14 cellular contexts compared by ENCODE assay signal in the genomic region with DNA sequence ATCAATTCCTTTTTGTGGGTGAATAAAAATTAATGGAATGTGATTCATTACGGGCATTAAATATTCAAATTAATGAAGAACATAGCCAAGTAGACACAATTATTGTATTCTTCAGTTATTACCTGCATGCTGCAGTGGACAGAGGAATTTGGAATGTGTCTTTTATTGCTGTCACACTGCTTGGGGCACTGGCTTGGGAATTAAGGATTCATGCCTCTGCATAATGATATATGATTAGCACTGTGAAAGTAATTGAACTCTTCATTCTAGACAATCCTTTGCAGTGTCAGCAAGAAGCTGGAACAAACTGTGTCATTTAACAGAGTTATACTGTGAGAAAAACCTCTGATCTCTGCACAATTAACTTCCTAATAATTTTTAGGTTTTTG.
DNase-seq lines count a peak whose midpoint lies in the region; ATAC-seq and TF ChIP-seq lines count a peak whose summit lies in the region.
"Had no signal": no experiment of that assay in that cellular context is flagged by ENCODE, and none has a peak within 500 bp of the region (broad histone marks: within the 10 kb centered on the region; RNA-seq: fewer than 3 reads in every experiment).

No MANE protein-coding gene starts in this region.

- H3K4me1 Mint-ChIP-seq in Caco-2 (ENCODE audit: low read depth, unreplicated experiment): peaks cover 16% of the 10 kb centered on the region

- H3K4me1 ChIP-seq in Caco-2 (peaks cover 14% of the 10 kb centered on the region), mesenchymal stem cell (ENCODE audit: control insufficient read depth, insufficient read depth, low read depth, low read length) (no peaks in the 10 kb centered on the region)
- H3K4me1 ChIP-seq: HAP-1 had no signal

- H3K14ac ChIP-seq in mesenchymal stem cell (ENCODE audit: low read length in 2 of 2): no peak overlapping the region

- POLR2A ChIA-PET in Caco-2 (lab: Charles Lee): no interaction called here

- H3K9me3 Mint-ChIP-seq in Caco-2 (ENCODE audit: unreplicated experiment): no peaks in the 10 kb centered on the region
- H3K9me3 Mint-ChIP-seq: CD8-positive, alpha-beta T cell had no signal

- H2BK12ac ChIP-seq in mesenchymal stem cell (ENCODE audit: low read length in 2 of 2): no peak overlapping the region

- CTCF ChIA-PET in Caco-2 (lab: Charles Lee): interaction anchor here (1.5 kb wide), 1 partner anchor 34 kb away, joined by 3 read pairs; no protein-coding TSS in a partner anchor

- H3K27me3 ChIP-seq in Caco-2 (replicated peaks; ENCODE audit: control insufficient read depth, insufficient read depth, low read length) (no peaks in the 10 kb centered on the region), mesenchymal stem cell (ENCODE audit: control insufficient read depth in 1 of 2, insufficient read depth in 1 of 2, low read length in 2 of 2) (no peaks in the 10 kb centered on the region)

- H4K91ac ChIP-seq in mesenchymal stem cell (ENCODE audit: low read length): no peak overlapping the region

- H4K8ac ChIP-seq in mesenchymal stem cell (ENCODE audit: low read length): no peak overlapping the region

- H3K9ac ChIP-seq in mesenchymal stem cell (ENCODE audit: low read length): no peak overlapping the region

- WGBS in mesenchymal stem cell: 80% methylated on average over 1 of the region's 1 CpG

- H3K4ac ChIP-seq in mesenchymal stem cell (ENCODE audit: low read depth in 1 of 2, low read length in 2 of 2): no peak overlapping the region

- no peak overlapping the region for H2BK15ac ChIP-seq in mesenchymal stem cell (ENCODE audit: low read depth, poor library complexity, severe bottlenecking)

- peak overlapping the region; percentile 8 for H3K4me3 Mint-ChIP-seq in Caco-2 (ENCODE audit: unreplicated experiment)
- H3K4me3 Mint-ChIP-seq: CD14-positive monocyte; CD8-positive, alpha-beta T cell had no signal

- H3K9me3 ChIP-seq in Caco-2 (no peaks in the 10 kb centered on the region), mesenchymal stem cell (ENCODE audit: control insufficient read depth, low read length) (no peaks in the 10 kb centered on the region)
- H3K9me3 ChIP-seq: HAP-1 had no signal

- no peaks in the 10 kb centered on the region for H3K79me1 ChIP-seq in mesenchymal stem cell (replicated peaks; ENCODE audit: low read length, poor library complexity, severe bottlenecking)

- H3K4me3 ChIP-seq in Caco-2 (ENCODE audit: low read depth, low read length) (no peak overlapping the region), epithelial cell of proximal tubule (ENCODE audit: low read depth, low read length) (no peak overlapping the region), mesenchymal stem cell (ENCODE audit: insufficient read depth in 1 of 2, low read depth in 1 of 2, low read length in 2 of 2) (no peak overlapping the region)
- H3K4me3 ChIP-seq: HAP-1 had no signal

- H3K36me3 ChIP-seq in Caco-2 (ENCODE audit: control insufficient read depth, insufficient read depth, low read length) (no peaks in the 10 kb centered on the region), mesenchymal stem cell (ENCODE audit: control insufficient read depth in 1 of 2, insufficient read depth in 2 of 2, low read depth in 1 of 2, low read length in 2 of 2) (no peaks in the 10 kb centered on the region)
- H3K36me3 ChIP-seq: HAP-1 had no signal

- peaks cover 5% of the 10 kb centered on the region for H3K27me3 Mint-ChIP-seq in Caco-2 (ENCODE audit: insufficient read depth, unreplicated experiment)

- H2BK5ac ChIP-seq in mesenchymal stem cell (ENCODE audit: low read depth, low read length, poor library complexity, severe bottlenecking): no peak overlapping the region

- no peak overlapping the region for H2BK120ac ChIP-seq in mesenchymal stem cell (ENCODE audit: low read depth, low read length)

- ATAC-seq in HG03196 (IDR thresholded peaks at IDR 0.05; ENCODE audit: unreplicated experiment) (no peak), GM21786 (IDR thresholded peaks at IDR 0.05; ENCODE audit: unreplicated experiment) (no peak), HG02870 (IDR thresholded peaks at IDR 0.05; ENCODE audit: unreplicated experiment) (no peak)
- ATAC-seq: CD8-positive, alpha-beta T cell had no signal

- peak overlapping the region; percentile 75 for H3K27ac ChIP-seq in mesenchymal stem cell (ENCODE audit: low read length, poor library complexity, severe bottlenecking)
- H3K27ac ChIP-seq: 22Rv1, HL-60 had no signal

- no peak overlapping the region for H3K27ac Mint-ChIP-seq in Caco-2 (ENCODE audit: unreplicated experiment)
- H3K27ac Mint-ChIP-seq: CD8-positive, alpha-beta T cell had no signal

- no peak overlapping the region for H3K23ac ChIP-seq in mesenchymal stem cell (ENCODE audit: low read length in 2 of 2)

- peak overlapping the region; percentile 29 for H3K4me2 ChIP-seq in mesenchymal stem cell (ENCODE audit: low read length, poor library complexity, severe bottlenecking)

- no peak overlapping the region for H2AK5ac ChIP-seq in mesenchymal stem cell (ENCODE audit: low read length, severe bottlenecking)

- no peak for TF ChIP-seq CTCF in Caco-2 (IDR thresholded peaks at IDR 0.05; ENCODE audit: insufficient read depth in 1 of 2, low read depth in 1 of 2, low read length in 1 of 2, severe bottlenecking in 1 of 2, unreplicated experiment in 1 of 2)
- TF ChIP-seq CTCF in epithelial cell of proximal tubule (conservative IDR thresholded peaks at IDR 0.05; ENCODE audit: low read depth, low read length): no peak

- DNase-seq in Caco-2 (no peak), NCI-H82 (lab: John Stamatoyannopoulos, UW) (peak; percentile 65), epithelial cell of proximal tubule (ENCODE audit: low read depth) (peak; percentile 37), mesenchymal stem cell (no peak), COR-L47 (lab: John Stamatoyannopoulos, UW) (no peak)
- DNase-seq: CD8-positive, alpha-beta T cell; DMS 273 treated with DMSO at 0.1 percent for 48 hours had no signal

- no peak overlapping the region for H3K18ac ChIP-seq in mesenchymal stem cell (ENCODE audit: low read depth in 1 of 2, low read length in 2 of 2)

- no TSS peak for BruUV-seq in Caco-2 (replicated peaks; lab: Mats Ljungman, UMichigan)

- no peaks in the 10 kb centered on the region for H3K36me3 Mint-ChIP-seq in Caco-2 (ENCODE audit: insufficient read depth, unreplicated experiment)
- H3K36me3 Mint-ChIP-seq: CD14-positive monocyte; CD8-positive, alpha-beta T cell had no signal

- intact Hi-C loops in Caco-2 (cut with micrococcal nuclease; ENCODE audit: unreplicated experiment): loop anchor here (5.0 kb wide), 1 partner anchor 40 kb away; no protein-coding TSS in a partner anchor

- no peak overlapping the region for H2AFZ ChIP-seq in mesenchymal stem cell (ENCODE audit: low read depth, low read length)

Comparison
In these comparisons a context has a peak if more than half of its experiments do, and no peak if none do; other contexts are left out.
1. DNase-seq: peak in NCI-H82 (single experiment) and epithelial cell of proximal tubule (single experiment); none in Caco-2 (0 of 2), mesenchymal stem cell (single experiment) and COR-L47 (single experiment).